In genomic region chr14:103686831-103687485, GRCh38 we compare ENCODE assay signal across 26 cellular contexts. TPM values are rescaled to one million over a fixed set of nuclear protein-coding genes. Genes with fewer than 3 reads are reported as not detected.
DNase-seq lines count a peak whose midpoint lies in the region; TF ChIP-seq lines count a peak whose summit lies in the region.
"Had no signal": no experiment of that assay in that cellular context is flagged by ENCODE, and none has a peak within 500 bp of the region (broad histone marks: within the 10 kb centered on the region; RNA-seq: fewer than 3 reads in every experiment).

No MANE protein-coding gene starts in this region.

- H3K27ac ChIP-seq in SK-N-MC = peak overlapping the region; percentile 83
- H3K27ac ChIP-seq: transverse colon, WERI-Rb-1 had no signal

- DNase-seq in EL = peak; percentile 56
- DNase-seq in SK-N-MC (ENCODE audit: low read depth, low spot score) = no peak
- peak; percentile 13 for DNase-seq in fibroblast of the aortic adventitia (ENCODE audit: low read depth)
- no peak for DNase-seq in osteocyte (ENCODE audit: extremely low spot score, unreplicated experiment)
- DNase-seq in activated naive CD8-positive, alpha-beta T cell treated with anti-CD3 and anti-CD28 coated beads for 36 hours = no peak
- no peak for DNase-seq in ecto neural progenitor cell (ENCODE audit: low spot score)
- DNase-seq in NCI-H2081 treated with DMSO at 0.1 percent for 48 hours (lab: John Stamatoyannopoulos, UW) = no peak
- no peak for DNase-seq in NCI-H524 (lab: John Stamatoyannopoulos, UW)
- DNase-seq: activated CD4-positive, alpha-beta T cell treated with anti-CD3 and anti-CD28 coated beads, Interleukin-2, amount 50 U/mL, for 48 hours; activated naive CD4-positive, alpha-beta T cell; activated T-cell treated with anti-CD3 and anti-CD28 coated beads for 4 hours; cerebellar nuclear complex; hippocampal formation; islet precursor cell; naive thymus-derived CD8-positive, alpha-beta T cell; NCI-H1105; NCI-H2107; NCI-H510A; NK-92 treated with Interleukin-12 subunit alpha and Interleukin-12 subunit beta, amount 100 ng/mL, for 24 hours; SK-N-SH; stimulated activated CD4-positive, alpha-beta T cell treated with anti-CD3 and anti-CD28 coated beads, Interleukin-2, amount 100 ng/mL, for 24 hours; stimulated activated naive CD4-positive, alpha-beta T cell; transverse colon; WERI-Rb-1 had no signal

- H3K4me1 Mint-ChIP-seq in osteocyte (ENCODE audit: unreplicated experiment) = peaks cover 13% of the 10 kb centered on the region
- no peaks in the 10 kb centered on the region for H3K4me1 Mint-ChIP-seq in activated naive CD8-positive, alpha-beta T cell treated with anti-CD3 and anti-CD28 coated beads for 36 hours

- TF ChIP-seq CTCF in fibroblast of the aortic adventitia (IDR thresholded peaks at IDR 0.05; ENCODE audit: insufficient read depth, low read length) = no peak
- no peak for TF ChIP-seq CTCF in osteocyte (IDR thresholded peaks at IDR 0.05)

- peaks cover 51% of the 10 kb centered on the region for H3K36me3 Mint-ChIP-seq in osteocyte (ENCODE audit: unreplicated experiment)
- peaks cover 1% of the 10 kb centered on the region for H3K36me3 Mint-ChIP-seq in activated naive CD8-positive, alpha-beta T cell treated with anti-CD3 and anti-CD28 coated beads for 36 hours

- peaks cover 50% of the 10 kb centered on the region for H3K36me3 ChIP-seq in SK-N-MC (ENCODE audit: insufficient read depth, low read length)

- no peaks in the 10 kb centered on the region for H3K27me3 Mint-ChIP-seq in osteocyte (ENCODE audit: unreplicated experiment)
- H3K27me3 Mint-ChIP-seq in activated naive CD8-positive, alpha-beta T cell treated with anti-CD3 and anti-CD28 coated beads for 36 hours = no peaks in the 10 kb centered on the region
- H3K27me3 Mint-ChIP-seq: naive thymus-derived CD8-positive, alpha-beta T cell had no signal

- no peak overlapping the region for H3K4me3 Mint-ChIP-seq in osteocyte (ENCODE audit: unreplicated experiment)
- H3K4me3 Mint-ChIP-seq in activated naive CD8-positive, alpha-beta T cell treated with anti-CD3 and anti-CD28 coated beads for 36 hours = no peak overlapping the region
- H3K4me3 Mint-ChIP-seq: naive thymus-derived CD8-positive, alpha-beta T cell; T-helper 2 cell treated with Interferon-gamma antibody and Interleukin-4, amounts not matched to agents 5 μg/mL and 100 μg/mL, for 36 hours had no signal

- no peaks in the 10 kb centered on the region for H3K9me3 Mint-ChIP-seq in osteocyte (ENCODE audit: unreplicated experiment)
- H3K9me3 Mint-ChIP-seq in activated naive CD8-positive, alpha-beta T cell treated with anti-CD3 and anti-CD28 coated beads for 36 hours = no peaks in the 10 kb centered on the region
- H3K9me3 Mint-ChIP-seq: T-helper 2 cell treated with Interferon-gamma antibody and Interleukin-4, amounts not matched to agents 5 μg/mL and 100 μg/mL, for 36 hours had no signal

- H3K9ac ChIP-seq in SK-N-MC (ENCODE audit: insufficient read length) = peak overlapping the region; percentile 48
- H3K9ac ChIP-seq: SK-N-SH had no signal

- no peaks in the 10 kb centered on the region for H3K9me3 ChIP-seq in SK-N-MC (ENCODE audit: low read depth, low read length)
- H3K9me3 ChIP-seq: HAP-1, SK-N-SH, transverse colon had no signal

- H3K4me3 ChIP-seq in SK-N-MC (peak overlapping the region; percentile 23; the same call in 1 of the 2 replicates), fibroblast of the aortic adventitia (ENCODE audit: low read depth, low read length) (no peak overlapping the region)
- H3K4me3 ChIP-seq: HAP-1, transverse colon had no signal

- peak overlapping the region; percentile 83 for H3K27ac Mint-ChIP-seq in osteocyte (ENCODE audit: unreplicated experiment)
- H3K27ac Mint-ChIP-seq in activated naive CD8-positive, alpha-beta T cell treated with anti-CD3 and anti-CD28 coated beads for 36 hours = no peak overlapping the region
- H3K27ac Mint-ChIP-seq: T-helper 2 cell treated with Interferon-gamma antibody and Interleukin-4, amounts not matched to agents 5 μg/mL and 100 μg/mL, for 36 hours had no signal

RNA-seq across cellular contexts. Expression of gene XRCC3, which starts 28.3 kb away (rescaled TPM):
- total RNA-seq in fibroblast of the aortic adventitia (ENCODE audit: low replicate concordance) (8.7 and 18.1 TPM in 2 replicates), osteocyte (7.5 and 7.9 TPM in 2 replicates)
- 10 to 100 TPM; 57.8 to 65.0 TPM for total RNA-seq in activated naive CD8-positive, alpha-beta T cell treated with anti-CD3 and anti-CD28 coated beads for 36 hours

RNA-seq across cellular contexts. Expression of gene ZFYVE21, which starts 28.7 kb away (rescaled TPM):
- total RNA-seq in fibroblast of the aortic adventitia (ENCODE audit: low replicate concordance) = 47.0 and 68.4 TPM in 2 replicates
- 48.9 and 52.9 TPM in 2 replicates for total RNA-seq in osteocyte
- total RNA-seq in activated naive CD8-positive, alpha-beta T cell treated with anti-CD3 and anti-CD28 coated beads for 36 hours = 1 to 10 TPM; 8.0 to 8.9 TPM

RNA-seq across cellular contexts. Expression of gene KLC1, which starts 57.9 kb away (rescaled TPM):
- total RNA-seq in fibroblast of the aortic adventitia (ENCODE audit: low replicate concordance) (212 and 1,079 TPM in 2 replicates), osteocyte (186 and 211 TPM in 2 replicates)
- 10 to 100 TPM; 88.0 to 88.6 TPM for total RNA-seq in activated naive CD8-positive, alpha-beta T cell treated with anti-CD3 and anti-CD28 coated beads for 36 hours

Comparison
In these comparisons a context has a peak if more than half of its experiments do, and no peak if none do; other contexts are left out.
1. DNase-seq: peak in EL (single experiment) and fibroblast of the aortic adventitia (single experiment); none in SK-N-MC (single experiment), osteocyte (single experiment), activated naive CD8-positive, alpha-beta T cell treated with anti-CD3 and anti-CD28 coated beads for 36 hours (single experiment), ecto neural progenitor cell (single experiment), NCI-H2081 treated with DMSO at 0.1 percent for 48 hours (single experiment) and NCI-H524 (0 of 2).